8 cellular contexts compared by ENCODE assay signal in the genomic region with DNA sequence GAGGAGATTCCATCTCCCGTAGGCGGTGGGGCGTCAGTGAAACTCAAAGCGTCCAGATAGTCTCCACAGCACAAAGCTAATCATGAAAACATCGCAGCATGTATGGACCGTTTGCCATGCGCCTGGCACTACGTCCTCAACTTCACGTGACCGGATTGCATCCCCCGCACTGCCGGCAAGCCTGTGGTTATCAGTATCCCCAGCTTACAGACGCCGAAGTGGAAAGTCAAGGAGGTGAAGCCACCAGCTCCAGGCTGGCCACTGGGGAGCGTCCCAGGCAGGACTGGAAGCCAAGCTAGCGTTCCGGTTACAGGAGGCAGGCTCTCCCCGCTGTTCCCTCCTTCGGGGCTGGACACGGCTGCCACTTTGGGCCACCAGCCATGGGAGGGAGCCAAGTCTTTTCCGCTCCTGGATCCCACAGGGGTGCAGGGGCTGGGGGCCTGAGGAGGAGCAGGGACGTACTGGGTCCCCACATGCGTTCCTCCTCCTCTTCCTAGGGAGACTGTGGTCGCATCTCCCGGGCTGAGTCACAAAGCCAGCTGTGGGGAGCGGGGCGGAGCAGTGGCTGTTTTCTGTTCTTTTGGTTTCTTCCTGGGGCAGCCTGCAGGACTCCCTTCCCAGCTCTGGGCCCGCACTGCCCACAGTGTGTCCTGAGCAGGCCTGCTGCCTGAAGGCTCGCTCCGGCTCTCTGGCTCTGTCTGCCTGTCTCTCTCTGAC. TPM values are rescaled to one million over a fixed set of nuclear protein-coding genes. Genes with fewer than 3 reads are reported as not detected.
DNase-seq lines count a peak whose midpoint lies in the region; ATAC-seq and TF ChIP-seq lines count a peak whose summit lies in the region.

No MANE protein-coding gene starts in this region.

- peak overlapping the region; percentile 48 to 60 for H3K27ac ChIP-seq in right atrium auricular region

- DNase-seq in AG20443 (ENCODE audit: low spot score), result peak; percentile 85
- peak; percentile 69 for DNase-seq in KBM-7
- DNase-seq in adipocyte (ENCODE audit: low read depth), result peak; percentile 79
- no peak for DNase-seq in right atrium auricular region (ENCODE audit: low spot score)
- no peak for DNase-seq in GDM1 (lab: John Stamatoyannopoulos, UW)
- no peak for DNase-seq in middle frontal gyrus (ENCODE audit: extremely low spot score, low spot score)

- no peak for ATAC-seq in HG03135 (IDR thresholded peaks at IDR 0.05; ENCODE audit: unreplicated experiment)

- in situ Hi-C loops in KBM-7 (cut with MboI; ENCODE audit: low pct_unique_long_range_greater_than_20kb, low sequenced_read_pairs), result no loop called here

- H3K9me3 ChIP-seq in adipocyte (ENCODE audit: control insufficient read depth, low read length), result no peaks in the 10 kb centered on the region
- H3K9me3 ChIP-seq in right atrium auricular region, result no peaks in the 10 kb centered on the region
- H3K9me3 ChIP-seq in skeletal muscle satellite cell (replicated peaks; ENCODE audit: low read length), result no peaks in the 10 kb centered on the region

- H3K4me3 ChIP-seq in adipocyte (ENCODE audit: low read length), result peak overlapping the region; percentile 78
- peak overlapping the region; percentile 32 to 41 for H3K4me3 ChIP-seq in right atrium auricular region
- H3K4me3 ChIP-seq in skeletal muscle satellite cell (ENCODE audit: low read length), result peak overlapping the region; percentile 73

- no peaks in the 10 kb centered on the region for H3K36me3 ChIP-seq in adipocyte (ENCODE audit: control insufficient read depth, insufficient read depth, low read length, severe bottlenecking)
- no peaks in the 10 kb centered on the region for H3K36me3 ChIP-seq in right atrium auricular region
- H3K36me3 ChIP-seq in skeletal muscle satellite cell (ENCODE audit: insufficient read depth, low read length), result no peaks in the 10 kb centered on the region

- peak in 1 of 2 donors; percentile 34 for TF ChIP-seq CTCF in right atrium auricular region (IDR thresholded peaks at IDR 0.05)

- H3K9ac ChIP-seq in adipocyte (ENCODE audit: low read length), result peak overlapping the region; percentile 69
- H3K9ac ChIP-seq in skeletal muscle satellite cell (ENCODE audit: low read depth, low read length), result peak overlapping the region; percentile 73

- peak overlapping the region; percentile 96 for H3K4me2 ChIP-seq in skeletal muscle satellite cell (ENCODE audit: low read length)

- H3K4me1 ChIP-seq in adipocyte (ENCODE audit: control insufficient read depth, insufficient read depth, low read length) (peaks cover 18% of the 10 kb centered on the region), right atrium auricular region (peaks cover 0 to 27% of the 10 kb centered on the region in 2 donors), skeletal muscle satellite cell (ENCODE audit: control insufficient read depth, insufficient read depth, low read length) (peaks cover 20% of the 10 kb centered on the region)

- H3K27me3 ChIP-seq in adipocyte (replicated peaks; ENCODE audit: control insufficient read depth, insufficient read depth, low read length) (peaks cover 7% of the 10 kb centered on the region), right atrium auricular region (no peaks in the 10 kb centered on the region), skeletal muscle satellite cell (ENCODE audit: control insufficient read depth, insufficient read depth, low read length) (peaks cover 18% of the 10 kb centered on the region)

RNA-seq across cellular contexts. Expression of a gene that starts 4.3 kb away (rescaled TPM):
- 10 to 100 TPM; 11.1 to 17.8 TPM for total RNA-seq in right atrium auricular region
- 35.0 and 37.1 TPM in 2 replicates for total RNA-seq in skeletal muscle satellite cell (2012; rRNA removed)

RNA-seq across cellular contexts. Expression of a gene that starts 49.2 kb away (rescaled TPM):
- not detected for total RNA-seq in right atrium auricular region
- not detected in 2 replicates for total RNA-seq in skeletal muscle satellite cell (2012; rRNA removed)

Comparison
In these comparisons a context has a peak if more than half of its experiments do, and no peak if none do; other contexts are left out.
1. DNase-seq: peak in AG20443 (single experiment), KBM-7 (single experiment) and adipocyte (single experiment); none in right atrium auricular region (single experiment), GDM1 (single experiment) and middle frontal gyrus (single experiment).
2. Peak in every context shown above with its lines, with median percentiles within 50 percentile points of each other: H3K4me3 ChIP-seq.